In the genomic region with DNA sequence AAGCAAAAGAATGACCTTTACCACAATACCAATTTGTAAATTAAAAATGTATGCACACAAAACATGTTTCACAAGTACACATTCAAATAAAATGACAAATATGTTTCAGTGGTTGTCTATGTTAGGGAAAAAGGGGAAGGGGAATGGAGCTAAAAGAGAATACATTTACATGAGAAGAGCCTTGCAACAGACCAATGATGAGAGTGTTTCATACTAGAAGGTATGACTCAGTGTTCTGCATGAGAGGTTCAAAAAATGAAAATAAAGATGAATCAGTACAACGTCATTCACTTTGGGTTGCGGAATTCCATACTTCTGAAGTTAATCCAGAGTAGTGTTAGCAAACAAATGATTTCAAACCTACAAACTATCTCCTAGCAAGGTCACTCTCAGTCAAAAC, we compare ENCODE assay signal across 10 cellular contexts. TPM values are rescaled to one million over a fixed set of nuclear protein-coding genes. Genes with fewer than 3 reads are reported as not detected.
DNase-seq lines count a peak whose midpoint lies in the region; ATAC-seq, FAIRE-seq and TF ChIP-seq lines count a peak whose summit lies in the region.
"Had no signal": no experiment of that assay in that cellular context is flagged by ENCODE, and none has a peak within 500 bp of the region (broad histone marks: within the 10 kb centered on the region; RNA-seq: fewer than 3 reads in every experiment).

No MANE protein-coding gene starts in this region.

- H3K4me3 ChIP-seq in A549 = no peak overlapping the region

- CTCF ChIA-PET in A549 (lab: Yijun Ruan, JAX) = interaction anchor here (0.7 to 4.0 kb wide), 4 partner anchors 9 to 55 kb away, joined by 3 to 17 read pairs (median 5); a partner anchor contains a TSS

- H3K4me1 ChIP-seq in A549 = peaks cover 58% of the 10 kb centered on the region

- H3K27ac ChIP-seq in A549 = peak overlapping the region; percentile 39 to 72; a peak in 2 of 6 replicates

- peak overlapping the region; percentile 75 for H3K4me2 ChIP-seq in A549

- H3K9me3 ChIP-seq in A549 = no peaks in the 10 kb centered on the region

- TF ChIP-seq CTCF in A549 (IDR thresholded peaks at IDR 0.05) = no peak

- ATAC-seq in A549 (peak; percentile 96 to 99), GM21619 (IDR thresholded peaks at IDR 0.05; ENCODE audit: unreplicated experiment) (peak; percentile 42), GM19324 (IDR thresholded peaks at IDR 0.05; ENCODE audit: low FRiP score, unreplicated experiment) (no peak), HG03139 (IDR thresholded peaks at IDR 0.05; ENCODE audit: unreplicated experiment) (no peak)

- FAIRE-seq in A549 (lab: Jason Lieb, UNC) = peak; percentile 99

- DNase-seq in A549 (ENCODE audit: low read depth in 1 of 2, low spot score in 1 of 2) (peak; percentile 18 to 76), NOMO-1 treated with dmso at 0.1 percent for 144 hours (lab: John Stamatoyannopoulos, UW; ENCODE audit: unreplicated experiment) (peak; percentile 28), fibroblast of gingiva (ENCODE audit: low read depth) (peak; percentile 84), NCI-H2107 treated with DMSO at 0.1 percent for 48 hours (lab: John Stamatoyannopoulos, UW; ENCODE audit: unreplicated experiment) (no peak), nucleus accumbens (lab: John Stamatoyannopoulos, UW) (no peak)
- DNase-seq: cerebellar nuclear complex, NCI-H1436 had no signal

- no peak for TF ChIP-seq POLR2A in A549 (IDR thresholded peaks at IDR 0.05; ENCODE audit: low read length)

- 2% methylated on average over 2 of the region's 2 CpGs for WGBS in A549 (ENCODE audit: missing lambda C conversion rate)

- POLR2A ChIA-PET in A549 (lab: Yijun Ruan, JAX) = interaction anchor here (1.0 kb wide), 1 partner anchor 52 kb away, joined by 4 read pairs; a partner anchor contains a TSS

- no peak for TF ChIP-seq EP300 in A549 (IDR thresholded peaks at IDR 0.05)

- no peak for TF ChIP-seq RAD21 in A549 (conservative IDR thresholded peaks at IDR 0.05 in 1 of 2, IDR thresholded peaks at IDR 0.05 in 1 of 2)

TF ChIP-seq in A549, 52 proteins besides CTCF, POLR2A, EP300 and RAD21:
- no peak for TF ChIP-seq PHF8 (IDR thresholded peaks at IDR 0.05; ENCODE audit: borderline replicate concordance, low read depth)
- TF ChIP-seq MAFK (IDR thresholded peaks at IDR 0.05; ENCODE audit: partially characterized antibody) = peak; percentile 25
- peak; percentile 39; the same call in 1 of the 2 replicates for TF ChIP-seq GATA3 (IDR thresholded peaks at IDR 0.05; ENCODE audit: borderline replicate concordance)
- TF ChIP-seq FOSL2 (IDR thresholded peaks at IDR 0.05) = peak; percentile 82
- peak; percentile 86 for TF ChIP-seq FOSL2 (CRISPR knock-in tag; IDR thresholded peaks at IDR 0.05)
- peak; percentile 65 to 69 for TF ChIP-seq CEBPB (IDR thresholded peaks at IDR 0.05)
- no peak for TF ChIP-seq HOXA7 (CRISPR knock-in tag; IDR thresholded peaks at IDR 0.05)
- TF ChIP-seq JUNB (IDR thresholded peaks at IDR 0.05) = peak; percentile 84
- 0 out of 5 replicates have a peak, but pooled peaks of 1 of the 2 experiments have one; percentile 21 for TF ChIP-seq JUN (IDR thresholded peaks at IDR 0.05)

RNA-seq across cellular contexts. Expression of a gene that starts 51.7 kb away (rescaled TPM):
- polyA plus RNA-seq in A549 (2011; rRNA removed) = 7.7 and 10.5 TPM in 2 replicates
- polyA plus RNA-seq in A549 (2012; cell fraction: cytosol; rRNA removed) = 1.3 and 1.5 TPM in 2 replicates
- 2.0 and 2.1 TPM in 2 replicates for polyA plus RNA-seq in A549 (2012; cell fraction: nucleus; rRNA removed)
- 8.1 to 8.5 TPM (median 8.1 TPM) in 3 replicates for polyA plus RNA-seq in A549 (2017; fragmentation: RNase III; extraction: RNeasy Plus Mini Kit Qiagen cat#74134 plus additional on column Dnase treatment)
- polyA minus RNA-seq in A549 (2011; rRNA and poly(A)+ RNA removed) = 4.3 and 4.5 TPM in 2 replicates

RNA-seq across cellular contexts. Expression of a gene that starts 54.9 kb away (rescaled TPM):
- polyA plus RNA-seq in A549 (2011; rRNA removed) (1.8 and 1.9 TPM in 2 replicates), A549 (2017; fragmentation: RNase III; extraction: RNeasy Plus Mini Kit Qiagen cat#74134 plus additional on column Dnase treatment) (2.7 to 4.4 TPM (median 3.8 TPM) in 3 replicates)
- polyA plus RNA-seq in A549 (2012; cell fraction: cytosol; rRNA removed) = 1.3 and 1.6 TPM in 2 replicates
- 2.2 and 4.0 TPM in 2 replicates for polyA plus RNA-seq in A549 (2012; cell fraction: nucleus; rRNA removed)
- 1.1 and 1.3 TPM in 2 replicates for polyA minus RNA-seq in A549 (2011; rRNA and poly(A)+ RNA removed)

Comparison
In these comparisons a context has a peak if more than half of its experiments do, and no peak if none do; other contexts are left out.
1. ATAC-seq: peak in A549 (2 of 2) and GM21619 (single experiment); none in GM19324 (single experiment) and HG03139 (single experiment).
2. DNase-seq: peak in A549 (2 of 2), NOMO-1 treated with dmso at 0.1 percent for 144 hours (single experiment) and fibroblast of gingiva (single experiment); none in NCI-H2107 treated with DMSO at 0.1 percent for 48 hours (single experiment) and nucleus accumbens (0 of 56).